Comparison of ENCODE assay signal across 8 cellular contexts in genomic region chr12:102119674-102120563, GRCh38. TPM values are rescaled to one million over a fixed set of nuclear protein-coding genes. Genes with fewer than 3 reads are reported as not detected.
DNase-seq lines count a peak whose midpoint lies in the region; ATAC-seq and TF ChIP-seq lines count a peak whose summit lies in the region.

Gene NUP37 (minus strand): TSS chr12:102120114. CDS start chr12:102118518, 1,596 bp downstream.
A gene with protein sequence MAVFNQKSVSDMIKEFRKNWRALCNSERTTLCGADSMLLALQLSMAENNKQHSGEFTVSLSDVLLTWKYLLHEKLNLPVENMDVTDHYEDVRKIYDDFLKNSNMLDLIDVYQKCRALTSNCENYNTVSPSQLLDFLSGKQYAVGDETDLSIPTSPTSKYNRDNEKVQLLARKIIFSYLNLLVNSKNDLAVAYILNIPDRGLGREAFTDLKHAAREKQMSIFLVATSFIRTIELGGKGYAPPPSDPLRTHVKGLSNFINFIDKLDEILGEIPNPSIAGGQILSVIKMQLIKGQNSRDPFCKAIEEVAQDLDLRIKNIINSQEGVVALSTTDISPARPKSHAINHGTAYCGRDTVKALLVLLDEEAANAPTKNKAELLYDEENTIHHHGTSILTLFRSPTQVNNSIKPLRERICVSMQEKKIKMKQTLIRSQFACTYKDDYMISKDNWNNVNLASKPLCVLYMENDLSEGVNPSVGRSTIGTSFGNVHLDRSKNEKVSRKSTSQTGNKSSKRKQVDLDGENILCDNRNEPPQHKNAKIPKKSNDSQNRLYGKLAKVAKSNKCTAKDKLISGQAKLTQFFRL (plus strand): TSS chr12:102120183. CDS start chr12:102123889, 3,706 bp downstream.

- intact Hi-C loops in left colon (cut with DNase I, micrococcal nuclease), result no loop called here

- POLR2A ChIA-PET in BJ (lab: Charles Lee), result interaction anchor here (0.5 to 1.0 kb wide), 2 partner anchors 550 to 620 kb away, joined by 3 to 5 read pairs; no protein-coding TSS in a partner anchor

- ATAC-seq in HG03442 (IDR thresholded peaks at IDR 0.05; ENCODE audit: unreplicated experiment) (peak; percentile 93), left colon (peak; percentile 99)

- DNase-seq in BJ (ENCODE audit: low read depth) (no peak), GM19238 (ENCODE audit: insufficient read length, low spot score) (peak; percentile 80), NCI-H524 treated with DMSO at 0.1 percent for 48 hours (lab: John Stamatoyannopoulos, UW) (peak; percentile 42), cortex of kidney (lab: John Stamatoyannopoulos, UW) (peak; percentile 41), left colon (peak; percentile 86 to 93)
- DNase-seq in activated CD4-positive, alpha-beta T cell treated with anti-CD3 and anti-CD28 coated beads for 48 hours, result peak; percentile 94
- peak; percentile 93 for DNase-seq in stimulated activated CD4-positive, alpha-beta T cell treated with anti-CD3 and anti-CD28 coated beads, Interleukin-1b, Interleukin-23, amount 100 ng/mL, for 48 hours

- H3K4me3 ChIP-seq in BJ (ENCODE audit: low read depth, low read length), result peak within 1 kb of the TSS; percentile 68

- H3K36me3 ChIP-seq in BJ (ENCODE audit: control insufficient read depth, insufficient read depth, low read length), result no peaks in the 10 kb centered on the region

- no peaks in the 10 kb centered on the region for H3K27me3 ChIP-seq in BJ (ENCODE audit: control insufficient read depth, insufficient read depth, low read length)

- TF ChIP-seq CTCF in BJ (IDR thresholded peaks at IDR 0.05; ENCODE audit: insufficient read depth, low read depth, low read length), result peak; percentile 27; the same call in 1 of the 2 replicates

- CTCF ChIA-PET in BJ (lab: Yijun Ruan, JAX), result interaction anchor here (1.0 kb wide), 1 partner anchor 21 kb away, joined by 3 read pairs; no protein-coding TSS in a partner anchor

RNA-seq across cellular contexts. Expression of gene NUP37, which starts in this region (rescaled TPM):
- 22.6 and 46.2 TPM in 2 replicates for polyA plus RNA-seq in BJ (2011; rRNA removed)
- polyA minus RNA-seq in BJ (2011; rRNA and poly(A)+ RNA removed), result 7.2 and 8.9 TPM in 2 replicates
- total RNA-seq in left colon, result 10 to 100 TPM; 19.0 to 19.4 TPM

RNA-seq across cellular contexts. Expression of the second gene that starts in this region (rescaled TPM):
- polyA plus RNA-seq in BJ (2011; rRNA removed), result 3.9 and 6.4 TPM in 2 replicates
- 2.4 and 2.7 TPM in 2 replicates for polyA minus RNA-seq in BJ (2011; rRNA and poly(A)+ RNA removed)
- total RNA-seq in left colon, result 1 to 10 TPM; 3.1 to 7.3 TPM
